ENCODE assay signal across 1 cellular context in the genomic region with DNA sequence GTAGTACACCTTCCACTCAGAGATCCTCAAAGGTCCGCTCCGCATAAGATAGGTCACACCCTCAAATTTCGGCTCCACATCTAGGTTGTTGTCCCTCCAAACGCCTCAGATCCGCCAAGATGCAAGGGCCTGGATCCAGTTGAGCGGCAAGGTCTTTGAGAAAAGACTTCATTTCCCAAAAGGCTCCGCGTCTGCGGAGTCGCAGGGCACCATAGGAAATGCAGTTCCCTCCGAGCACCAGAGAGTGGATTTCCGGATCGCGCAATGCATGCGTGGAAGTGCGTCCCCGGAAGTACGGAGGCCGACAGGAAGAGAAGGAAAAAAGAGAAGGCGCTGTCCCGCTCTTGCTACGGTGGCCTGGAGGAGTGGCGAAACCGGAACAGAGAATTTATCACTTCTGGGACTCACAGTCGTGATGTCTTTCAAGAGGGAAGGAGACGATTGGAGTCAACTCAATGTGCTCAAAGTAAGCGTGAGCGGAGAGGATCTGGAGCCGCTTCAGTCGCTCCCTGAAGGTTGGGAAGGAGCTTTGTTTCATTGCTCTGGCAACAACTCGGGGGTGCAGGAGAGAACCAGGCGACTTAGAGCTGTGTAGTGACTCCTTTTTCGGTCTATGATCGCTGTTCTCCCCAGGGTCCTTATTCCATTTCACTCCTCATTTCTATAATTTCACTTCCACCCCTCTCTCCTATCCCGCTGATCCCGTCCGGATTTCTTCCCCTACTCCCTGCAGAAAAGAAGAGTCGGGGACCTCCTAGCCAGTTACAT.
TF ChIP-seq lines count a peak whose summit lies in the region.

A gene with protein sequence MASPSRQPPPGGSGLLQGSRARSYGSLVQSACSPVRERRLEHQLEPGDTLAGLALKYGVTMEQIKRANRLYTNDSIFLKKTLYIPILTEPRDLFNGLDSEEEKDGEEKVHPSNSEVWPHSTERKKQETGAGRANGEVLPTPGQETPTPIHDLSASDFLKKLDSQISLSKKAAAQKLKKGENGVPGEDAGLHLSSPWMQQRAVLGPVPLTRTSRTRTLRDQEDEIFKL (minus strand): TSS at position 165 of the 768 bp plus-strand sequence. CDS start 644 bp downstream, outside the sequence.
A gene with protein sequence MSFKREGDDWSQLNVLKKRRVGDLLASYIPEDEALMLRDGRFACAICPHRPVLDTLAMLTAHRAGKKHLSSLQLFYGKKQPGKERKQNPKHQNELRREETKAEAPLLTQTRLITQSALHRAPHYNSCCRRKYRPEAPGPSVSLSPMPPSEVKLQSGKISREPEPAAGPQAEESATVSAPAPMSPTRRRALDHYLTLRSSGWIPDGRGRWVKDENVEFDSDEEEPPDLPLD (plus strand): TSS at position 407 of the 768 bp plus-strand sequence. CDS start 9 bp downstream, at position 416.

TF ChIP-seq in HepG2, 621 proteins besides CTCF, POLR2A, EP300 and RAD21 (continued from another document):
- TF ChIP-seq, protein P1, sequence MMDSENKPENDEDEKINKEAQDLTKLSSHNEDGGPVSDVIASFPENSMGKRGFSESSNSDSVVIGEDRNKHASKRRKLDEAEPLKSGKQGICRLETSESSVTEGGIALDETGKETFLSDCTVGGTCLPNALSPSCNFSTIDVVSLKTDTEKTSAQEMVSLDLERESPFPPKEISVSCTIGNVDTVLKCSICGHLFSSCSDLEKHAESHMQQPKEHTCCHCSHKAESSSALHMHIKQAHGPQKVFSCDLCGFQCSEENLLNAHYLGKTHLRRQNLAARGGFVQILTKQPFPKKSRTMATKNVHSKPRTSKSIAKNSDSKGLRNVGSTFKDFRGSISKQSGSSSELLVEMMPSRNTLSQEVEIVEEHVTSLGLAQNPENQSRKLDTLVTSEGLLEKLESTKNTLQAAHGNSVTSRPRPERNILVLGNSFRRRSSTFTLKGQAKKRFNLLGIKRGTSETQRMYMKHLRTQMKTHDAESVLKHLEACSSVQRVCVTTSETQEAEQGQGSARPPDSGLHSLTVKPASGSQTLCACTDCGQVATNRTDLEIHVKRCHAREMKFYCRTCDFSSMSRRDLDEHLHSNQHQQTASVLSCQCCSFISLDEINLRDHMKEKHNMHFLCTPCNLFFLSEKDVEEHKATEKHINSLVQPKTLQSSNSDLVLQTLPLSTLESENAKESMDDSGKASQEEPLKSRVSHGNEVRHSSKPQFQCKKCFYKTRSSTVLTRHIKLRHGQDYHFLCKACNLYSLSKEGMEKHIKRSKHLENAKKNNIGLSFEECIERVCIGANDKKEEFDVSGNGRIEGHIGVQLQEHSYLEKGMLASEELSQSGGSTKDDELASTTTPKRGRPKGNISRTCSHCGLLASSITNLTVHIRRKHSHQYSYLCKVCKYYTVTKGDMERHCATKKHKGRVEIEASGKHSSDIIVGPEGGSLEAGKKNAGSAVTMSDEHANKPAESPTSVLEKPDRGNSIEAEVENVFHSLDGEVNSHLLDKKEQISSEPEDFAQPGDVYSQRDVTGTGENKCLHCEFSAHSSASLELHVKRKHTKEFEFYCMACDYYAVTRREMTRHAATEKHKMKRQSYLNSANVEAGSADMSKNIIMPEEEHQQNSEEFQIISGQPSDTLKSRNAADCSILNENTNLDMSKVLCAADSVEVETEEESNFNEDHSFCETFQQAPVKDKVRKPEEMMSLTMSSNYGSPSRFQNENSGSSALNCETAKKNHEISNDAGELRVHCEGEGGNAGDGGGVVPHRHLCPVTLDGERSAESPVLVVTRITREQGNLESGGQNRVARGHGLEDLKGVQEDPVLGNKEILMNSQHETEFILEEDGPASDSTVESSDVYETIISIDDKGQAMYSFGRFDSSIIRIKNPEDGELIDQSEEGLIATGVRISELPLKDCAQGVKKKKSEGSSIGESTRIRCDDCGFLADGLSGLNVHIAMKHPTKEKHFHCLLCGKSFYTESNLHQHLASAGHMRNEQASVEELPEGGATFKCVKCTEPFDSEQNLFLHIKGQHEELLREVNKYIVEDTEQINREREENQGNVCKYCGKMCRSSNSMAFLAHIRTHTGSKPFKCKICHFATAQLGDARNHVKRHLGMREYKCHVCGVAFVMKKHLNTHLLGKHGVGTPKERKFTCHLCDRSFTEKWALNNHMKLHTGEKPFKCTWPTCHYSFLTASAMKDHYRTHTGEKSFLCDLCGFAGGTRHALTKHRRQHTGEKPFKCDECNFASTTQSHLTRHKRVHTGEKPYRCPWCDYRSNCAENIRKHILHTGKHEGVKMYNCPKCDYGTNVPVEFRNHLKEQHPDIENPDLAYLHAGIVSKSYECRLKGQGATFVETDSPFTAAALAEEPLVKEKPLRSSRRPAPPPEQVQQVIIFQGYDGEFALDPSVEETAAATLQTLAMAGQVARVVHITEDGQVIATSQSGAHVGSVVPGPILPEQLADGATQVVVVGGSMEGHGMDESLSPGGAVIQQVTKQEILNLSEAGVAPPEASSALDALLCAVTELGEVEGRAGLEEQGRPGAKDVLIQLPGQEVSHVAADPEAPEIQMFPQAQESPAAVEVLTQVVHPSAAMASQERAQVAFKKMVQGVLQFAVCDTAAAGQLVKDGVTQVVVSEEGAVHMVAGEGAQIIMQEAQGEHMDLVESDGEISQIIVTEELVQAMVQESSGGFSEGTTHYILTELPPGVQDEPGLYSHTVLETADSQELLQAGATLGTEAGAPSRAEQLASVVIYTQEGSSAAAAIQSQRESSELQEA (CRISPR knock-in tag; IDR thresholded peaks at IDR 0.05; ENCODE audit: not compliant biosample characterization): no peak
- TF ChIP-seq SOX6 (IDR thresholded peaks at IDR 0.05) (no peak), SOX6 (CRISPR knock-in tag; IDR thresholded peaks at IDR 0.05) (peak; percentile 68; the same call in 1 of the 2 replicates), ZNF614 (CRISPR knock-in tag; IDR thresholded peaks at IDR 0.05; ENCODE audit: borderline replicate concordance) (no peak; the same call in 1 of the 2 replicates), XBP1 (CRISPR knock-in tag; IDR thresholded peaks at IDR 0.05) (peak; percentile 66; the same call in 1 of the 2 replicates), HOXA7 (CRISPR knock-in tag; IDR thresholded peaks at IDR 0.05) (no peak), ZNF501 (CRISPR knock-in tag; IDR thresholded peaks at IDR 0.05) (peak; percentile 94), ZKSCAN1 (IDR thresholded peaks at IDR 0.05; ENCODE audit: low read length) (no peak), ZNF496 (CRISPR knock-in tag; IDR thresholded peaks at IDR 0.05; ENCODE audit: insufficient replicate concordance) (no peak), NCOA2 (CRISPR knock-in tag; IDR thresholded peaks at IDR 0.05) (peak; percentile 67), HOXA5 (CRISPR knock-in tag; IDR thresholded peaks at IDR 0.05) (peak; percentile 54; the same call in 1 of the 2 replicates), FOSL2 (CRISPR knock-in tag; IDR thresholded peaks at IDR 0.05) (peak; percentile 49), ZNF224 (CRISPR knock-in tag; IDR thresholded peaks at IDR 0.05) (peak; percentile 72; the same call in 1 of the 2 replicates), SNAPC2 (CRISPR knock-in tag; IDR thresholded peaks at IDR 0.05) (peak; percentile 81; the same call in 1 of the 2 replicates), ZNF660 (CRISPR knock-in tag; IDR thresholded peaks at IDR 0.05; ENCODE audit: borderline replicate concordance, low read depth) (no peak), ZBTB3 (CRISPR knock-in tag; IDR thresholded peaks at IDR 0.05; ENCODE audit: borderline replicate concordance, low read depth) (peak; percentile 13; the same call in 1 of the 2 replicates), ZNF33A (CRISPR knock-in tag; IDR thresholded peaks at IDR 0.05; ENCODE audit: borderline replicate concordance) (peak; percentile 72; the same call in 1 of the 2 replicates), NR2F6 (IDR thresholded peaks at IDR 0.05) (0 out of 2 replicates have a peak, but pooled peaks have one; percentile 47), NR2F6 (CRISPR knock-in tag; IDR thresholded peaks at IDR 0.05) (peak; percentile 39; the same call in 1 of the 2 replicates), ETV5 (CRISPR knock-in tag; IDR thresholded peaks at IDR 0.05; ENCODE audit: borderline replicate concordance) (peak; percentile 99), ZFP82 (CRISPR knock-in tag; IDR thresholded peaks at IDR 0.05; ENCODE audit: borderline replicate concordance) (no peak), ZNF121 (CRISPR knock-in tag; IDR thresholded peaks at IDR 0.05) (peak; percentile 23; the same call in 1 of the 2 replicates), ISL2 (CRISPR knock-in tag; IDR thresholded peaks at IDR 0.05) (peak; percentile 81), ZBTB21 (CRISPR knock-in tag; IDR thresholded peaks at IDR 0.05) (peak; percentile 64), TBL1XR1 (IDR thresholded peaks at IDR 0.05; ENCODE audit: borderline replicate concordance, low read length, partially characterized antibody) (peak; percentile 63), ZNF484 (CRISPR knock-in tag; IDR thresholded peaks at IDR 0.05; ENCODE audit: borderline replicate concordance, low read depth) (no peak), TEAD3 (CRISPR knock-in tag; optimal IDR thresholded peaks at IDR 0.05; ENCODE audit: borderline replicate concordance) (peak; percentile 84), ZNF550 (CRISPR knock-in tag; IDR thresholded peaks at IDR 0.05; ENCODE audit: borderline replicate concordance) (no peak), MAZ (IDR thresholded peaks at IDR 0.05; ENCODE audit: borderline replicate concordance, low read depth, low read length) (no peak), MAZ (CRISPR knock-in tag; IDR thresholded peaks at IDR 0.05; ENCODE audit: low read depth) (peak; percentile 68), MAFK (conservative IDR thresholded peaks at IDR 0.05 in 1 of 2, IDR thresholded peaks at IDR 0.05 in 1 of 2; ENCODE audit: low read length in 2 of 2) (no peak), MZF1 (CRISPR knock-in tag; IDR thresholded peaks at IDR 0.05; ENCODE audit: borderline replicate concordance) (no peak), ZNF619 (CRISPR knock-in tag; IDR thresholded peaks at IDR 0.05) (no peak), THYN1 (CRISPR knock-in tag; IDR thresholded peaks at IDR 0.05; ENCODE audit: borderline replicate concordance, low read depth) (no peak), ZNF451 (CRISPR knock-in tag; IDR thresholded peaks at IDR 0.05) (no peak), RARG (CRISPR knock-in tag; IDR thresholded peaks at IDR 0.05; ENCODE audit: low read depth) (0 out of 2 replicates have a peak, but pooled peaks have one; percentile 83)
- TF ChIP-seq, protein P2, sequence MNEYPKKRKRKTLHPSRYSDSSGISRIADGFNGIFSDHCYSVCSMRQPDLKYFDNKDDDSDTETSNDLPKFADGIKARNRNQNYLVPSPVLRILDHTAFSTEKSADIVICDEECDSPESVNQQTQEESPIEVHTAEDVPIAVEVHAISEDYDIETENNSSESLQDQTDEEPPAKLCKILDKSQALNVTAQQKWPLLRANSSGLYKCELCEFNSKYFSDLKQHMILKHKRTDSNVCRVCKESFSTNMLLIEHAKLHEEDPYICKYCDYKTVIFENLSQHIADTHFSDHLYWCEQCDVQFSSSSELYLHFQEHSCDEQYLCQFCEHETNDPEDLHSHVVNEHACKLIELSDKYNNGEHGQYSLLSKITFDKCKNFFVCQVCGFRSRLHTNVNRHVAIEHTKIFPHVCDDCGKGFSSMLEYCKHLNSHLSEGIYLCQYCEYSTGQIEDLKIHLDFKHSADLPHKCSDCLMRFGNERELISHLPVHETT (CRISPR knock-in tag; conservative IDR thresholded peaks at IDR 0.05): peak; percentile 94
